Comparison of ENCODE assay signal across 8 cellular contexts in the genomic region with DNA sequence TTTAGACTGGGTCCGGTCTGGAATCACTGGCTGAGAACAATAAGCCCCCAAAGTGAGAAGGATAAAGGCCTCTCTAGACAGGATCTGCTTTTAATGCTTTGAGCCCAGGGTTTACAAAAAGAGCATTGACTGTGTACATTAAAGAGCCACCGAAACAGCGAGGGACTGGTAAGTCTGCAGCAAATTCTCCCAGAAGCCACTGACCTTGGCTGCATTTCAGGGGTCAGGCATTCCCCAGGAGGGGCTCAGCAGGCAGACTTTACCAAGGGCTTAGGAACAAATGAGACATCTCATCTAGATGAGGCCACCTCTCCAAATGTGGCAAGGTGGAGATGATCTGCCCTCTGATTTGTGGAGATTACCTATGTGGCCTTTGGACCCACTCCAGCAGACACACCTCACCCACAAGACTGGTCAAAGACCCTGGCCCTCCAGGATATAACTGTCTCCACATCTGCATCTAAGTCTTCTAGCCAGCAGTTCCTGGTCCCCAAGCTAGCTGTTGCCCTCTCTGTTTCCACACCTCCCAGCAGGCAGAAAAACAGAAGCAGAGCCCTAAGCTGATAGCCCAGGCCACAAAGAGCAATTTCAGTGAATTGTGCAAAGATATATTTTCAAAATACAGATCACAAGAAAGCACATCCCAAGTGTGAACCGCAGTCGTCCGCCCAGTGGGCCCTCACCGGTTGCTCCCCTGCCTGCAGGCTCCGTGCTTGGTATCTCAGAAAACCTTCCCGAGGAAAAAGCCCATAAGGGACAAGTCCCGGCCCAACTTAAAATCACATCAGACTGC. TPM values are rescaled to one million over a fixed set of nuclear protein-coding genes. Genes with fewer than 3 reads are reported as not detected.
DNase-seq lines count a peak whose midpoint lies in the region; ATAC-seq and TF ChIP-seq lines count a peak whose summit lies in the region.

No MANE protein-coding gene starts in this region.

- H3K4me1 Mint-ChIP-seq in activated naive CD8-positive, alpha-beta T cell treated with anti-CD3 and anti-CD28 coated beads for 36 hours: peaks cover 45% of the 10 kb centered on the region

- 13% methylated on average over 10 of the region's 10 CpGs for WGBS in HUES64
- 38 to 45% (median 41%) methylated on average over 10 of the region's 10 CpGs for WGBS in spleen, 5 donors

- H3K4me1 ChIP-seq in HUES64 (ENCODE audit: insufficient read depth, low read length): peaks cover 53% of the 10 kb centered on the region
- H3K4me1 ChIP-seq in spleen: peaks cover 10 to 67% (median 37%) of the 10 kb centered on the region in 6 donors

- H3K36me3 Mint-ChIP-seq in activated naive CD8-positive, alpha-beta T cell treated with anti-CD3 and anti-CD28 coated beads for 36 hours: no peaks in the 10 kb centered on the region

- H3K27ac ChIP-seq in HUES64 (ENCODE audit: low read depth, low read length) (peak overlapping the region; percentile 52; the same call in 1 of the 2 replicates), spleen (peak overlapping the region in 4 of 8 donors; percentile 72 to 87 (median 77))

- H3K9me3 Mint-ChIP-seq in activated naive CD8-positive, alpha-beta T cell treated with anti-CD3 and anti-CD28 coated beads for 36 hours: no peaks in the 10 kb centered on the region

- no peak for TF ChIP-seq CTCF in spleen (IDR thresholded peaks at IDR 0.05 in 8 of 11, conservative IDR thresholded peaks at IDR 0.05 in 3 of 11)

- peak overlapping the region; percentile 87 for H3K4me3 ChIP-seq in HUES64 (ENCODE audit: low read length)
- H3K4me3 ChIP-seq in iPS-11a (ENCODE audit: low read depth, low read length): peak overlapping the region; percentile 39
- peak overlapping the region; percentile 4 to 96 (median 74) for H3K4me3 ChIP-seq in spleen

- H3K27ac Mint-ChIP-seq in activated naive CD8-positive, alpha-beta T cell treated with anti-CD3 and anti-CD28 coated beads for 36 hours: peak overlapping the region; percentile 80

- peak; percentile 25 for DNase-seq in activated naive CD8-positive, alpha-beta T cell treated with anti-CD3 and anti-CD28 coated beads for 36 hours
- peak; percentile 70 for DNase-seq in spleen
- DNase-seq in NCI-H446 (lab: John Stamatoyannopoulos, UW): no peak
- no peak for DNase-seq in OCI-M1 (lab: John Stamatoyannopoulos, UW)

- H3K9me3 ChIP-seq in HUES64 (ENCODE audit: insufficient read depth, low read depth, low read length): no peaks in the 10 kb centered on the region
- H3K9me3 ChIP-seq in spleen: no peaks in the 10 kb centered on the region

- H3K9ac ChIP-seq in HUES64 (ENCODE audit: low read depth, low read length): peak overlapping the region; percentile 21; the same call in 1 of the 2 replicates

- no peaks in the 10 kb centered on the region for H3K27me3 Mint-ChIP-seq in activated naive CD8-positive, alpha-beta T cell treated with anti-CD3 and anti-CD28 coated beads for 36 hours

- TF ChIP-seq POLR2A in spleen (IDR thresholded peaks at IDR 0.05): no peak

- H3K27me3 ChIP-seq in HUES64 (ENCODE audit: insufficient read depth, low read length) (peaks cover 40% of the 10 kb centered on the region), spleen (replicated peaks in 1 of 7) (peaks cover 0 to 45% (median 0%) of the 10 kb centered on the region in 7 donors)

- peak overlapping the region; percentile 89 for H3K4me3 Mint-ChIP-seq in activated naive CD8-positive, alpha-beta T cell treated with anti-CD3 and anti-CD28 coated beads for 36 hours

- intact Hi-C loops in spleen (cut with DNase I; ENCODE audit: low total_unique reads): no loop called here

- ATAC-seq in GM19395 (IDR thresholded peaks at IDR 0.05; ENCODE audit: unreplicated experiment): no peak
- no peak for ATAC-seq in HG02623 (IDR thresholded peaks at IDR 0.05; ENCODE audit: unreplicated experiment)

- H3K36me3 ChIP-seq in HUES64 (ENCODE audit: insufficient read depth, low read length) (no peaks in the 10 kb centered on the region), spleen (no peaks in the 10 kb centered on the region)

RNA-seq across cellular contexts. Expression of gene TNIK, which starts 2.7 kb away (rescaled TPM):
- polyA plus RNA-seq in HUES64 (2013, experiment 1 of 2): 30.8 TPM
- polyA plus RNA-seq in HUES64 (2013, experiment 2 of 2): 32.2 TPM
- total RNA-seq in activated naive CD8-positive, alpha-beta T cell treated with anti-CD3 and anti-CD28 coated beads for 36 hours: 10 to 100 TPM; 21.3 to 24.6 TPM
- total RNA-seq in spleen: 10 to 100 TPM in 6 of 7 donors, 1 to 10 TPM in 1; 9.0 to 34.5 (median 19.4) TPM
- 1 to 10 TPM in 2 of 3 donors, under 1 TPM in 1; 0.85 to 2.0 (median 1.6) TPM for polyA plus RNA-seq in spleen

Comparison
In these comparisons a context has a peak if more than half of its experiments do, and no peak if none do; other contexts are left out.
1. DNase-seq: peak in activated naive CD8-positive, alpha-beta T cell treated with anti-CD3 and anti-CD28 coated beads for 36 hours (single experiment) and spleen (single experiment); none in NCI-H446 (0 of 2) and OCI-M1 (single experiment).
2. Peak in every context shown above with its lines, with median percentiles within 50 percentile points of each other: H3K4me3 ChIP-seq.